ENCODE assay signal across 16 cellular contexts in the genomic region with DNA sequence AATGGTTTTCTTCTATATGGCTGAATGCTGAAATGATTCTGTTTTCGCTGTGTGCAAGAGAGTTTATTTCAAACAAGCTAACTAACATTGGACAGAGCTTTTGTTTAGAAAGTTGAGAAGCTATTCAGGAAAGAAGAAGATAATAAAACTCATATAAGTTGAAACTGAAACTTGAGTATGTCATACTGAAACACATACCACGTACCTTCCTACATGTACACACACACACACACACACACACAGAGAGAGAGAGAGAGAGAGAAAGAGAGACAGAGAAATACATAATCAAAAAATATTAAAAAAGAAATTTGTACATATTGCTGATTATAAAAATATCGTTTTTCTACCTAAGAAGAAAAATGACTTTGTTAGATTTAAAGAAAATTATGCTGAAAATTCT.
DNase-seq lines count a peak whose midpoint lies in the region; ATAC-seq and TF ChIP-seq lines count a peak whose summit lies in the region.
"Had no signal": no experiment of that assay in that cellular context is flagged by ENCODE, and none has a peak within 500 bp of the region (broad histone marks: within the 10 kb centered on the region; RNA-seq: fewer than 3 reads in every experiment).

No MANE protein-coding gene starts in this region.

- H3K4me2 ChIP-seq in SK-N-SH = no peak overlapping the region

- no peak overlapping the region for H2AFZ ChIP-seq in SK-N-SH (ENCODE audit: low read depth)

- H3K9ac ChIP-seq in SK-N-SH = no peak overlapping the region

- H3K9me3 ChIP-seq in SK-N-SH (peaks cover 5% of the 10 kb centered on the region; the same call in 1 of the 2 replicates), body of pancreas (no peaks in the 10 kb centered on the region)

- H3K9me2 ChIP-seq in SK-N-SH = peaks cover 13% of the 10 kb centered on the region; the same call in 1 of the 2 replicates

- TF ChIP-seq EP300 in SK-N-SH (IDR thresholded peaks at IDR 0.05; ENCODE audit: borderline replicate concordance in 1 of 2, low read depth in 1 of 2, low read length in 1 of 2) = no peak

- POLR2A ChIA-PET in SK-N-SH (lab: Yijun Ruan, JAX) = no interaction called here

- no peaks in the 10 kb centered on the region for H3K27me3 ChIP-seq in GM06990 (replicated peaks; ENCODE audit: control insufficient read depth, insufficient read depth, low read length)
- no peaks in the 10 kb centered on the region for H3K27me3 ChIP-seq in dorsolateral prefrontal cortex
- no peaks in the 10 kb centered on the region for H3K27me3 ChIP-seq in SK-N-SH (ENCODE audit: insufficient read depth)
- no peaks in the 10 kb centered on the region for H3K27me3 ChIP-seq in body of pancreas
- H3K27me3 ChIP-seq: stomach had no signal

- no peaks in the 10 kb centered on the region for H4K20me1 ChIP-seq in SK-N-SH (ENCODE audit: insufficient read depth)

- WGBS in SK-N-SH (ENCODE audit: low lambda C conversion rate) = 24% methylated on average over 3 of the region's 3 CpGs
- 57% methylated on average over 3 of the region's 3 CpGs for whole genome bisulfite sequencing in body of pancreas, 2 donors

- peak; percentile 19 for DNase-seq in GM06990 (ENCODE audit: extremely low read depth, insufficient read length)
- no peak for DNase-seq in left lobe of liver (ENCODE audit: low spot score)
- no peak for DNase-seq in dorsolateral prefrontal cortex
- DNase-seq in SK-N-SH = no peak
- no peak for DNase-seq in body of pancreas
- DNase-seq: 8988T; activated CD4-positive, CD25-positive, alpha-beta regulatory T cell treated with anti-CD3 and anti-CD28 coated beads, Interleukin-2, amount 50 U/mL, for 72 hours; activated CD8-positive, alpha-beta memory T cell treated with anti-CD3 and anti-CD28 coated beads, Interleukin-2, amount 50 U/mL, for 48 hours; CD4-positive, CD25-positive, alpha-beta regulatory T cell; GOT3; NCI-H1930; small intestine; stomach had no signal

- no peak for TF ChIP-seq RAD21 in SK-N-SH (IDR thresholded peaks at IDR 0.05; ENCODE audit: low read length)

- TF ChIP-seq CTCF in GM06990 (IDR thresholded peaks at IDR 0.05; ENCODE audit: insufficient read depth, low read length, poor library complexity, severe bottlenecking) (no peak), dorsolateral prefrontal cortex (IDR thresholded peaks at IDR 0.05 in 54 of 56, conservative IDR thresholded peaks at IDR 0.05 in 2 of 56; ENCODE audit: low read depth in 1 of 56, partially characterized antibody in 56 of 56) (no peak), SK-N-SH (IDR thresholded peaks at IDR 0.05) (no peak), body of pancreas (IDR thresholded peaks at IDR 0.05) (no peak)

- no peak overlapping the region for H3K27ac ChIP-seq in dorsolateral prefrontal cortex
- no peak overlapping the region for H3K27ac ChIP-seq in SK-N-SH (ENCODE audit: low read depth in 2 of 2, low read length in 1 of 2)
- no peak overlapping the region for H3K27ac ChIP-seq in body of pancreas
- H3K27ac ChIP-seq: stomach had no signal

- CTCF ChIA-PET in SK-N-SH (lab: Yijun Ruan, JAX) = interaction anchor here (1.1 to 1.3 kb wide), 2 partner anchors 10 to 19 kb away, joined by 3 read pairs; no protein-coding TSS in a partner anchor

- H3K4me1 ChIP-seq in SK-N-SH (ENCODE audit: control insufficient read depth in 1 of 2, insufficient read depth in 2 of 2, low read depth in 1 of 2, low read length in 1 of 2) (no peaks in the 10 kb centered on the region), body of pancreas (no peaks in the 10 kb centered on the region)
- H3K4me1 ChIP-seq: stomach had no signal

- TF ChIP-seq POLR2A in body of pancreas (IDR thresholded peaks at IDR 0.05) = no peak

- H3K4me3 ChIP-seq in GM06990 (replicated peaks; ENCODE audit: low read depth, low read length) (no peak overlapping the region), dorsolateral prefrontal cortex (no peak overlapping the region), SK-N-SH (ENCODE audit: low read depth in 2 of 2, low read length in 1 of 2) (no peak overlapping the region), body of pancreas (no peak overlapping the region)
- H3K4me3 ChIP-seq: stomach had no signal

- intact Hi-C loops in dorsolateral prefrontal cortex (cut with DNase I) (no loop called here), body of pancreas (cut with DNase I) (no loop called here)

- ATAC-seq in GM18907 (IDR thresholded peaks at IDR 0.05; ENCODE audit: unreplicated experiment) = peak; percentile 86
- peak; percentile 71 for ATAC-seq in HG02759 (IDR thresholded peaks at IDR 0.05; ENCODE audit: unreplicated experiment)
- peak; percentile 80 for ATAC-seq in HG03439 (IDR thresholded peaks at IDR 0.05; ENCODE audit: unreplicated experiment)
- no peak for ATAC-seq in left lobe of liver
- ATAC-seq in body of pancreas = no peak

- H3K36me3 ChIP-seq in GM06990 (ENCODE audit: control insufficient read depth, insufficient read depth, low read length) = no peaks in the 10 kb centered on the region
- no peaks in the 10 kb centered on the region for H3K36me3 ChIP-seq in SK-N-SH (replicated peaks in 1 of 2; ENCODE audit: control insufficient read depth in 1 of 2, insufficient read depth in 2 of 2, low read length in 1 of 2)
- H3K36me3 ChIP-seq in body of pancreas (replicated peaks in 1 of 2; ENCODE audit: insufficient read depth in 1 of 2, low read depth in 2 of 2) = no peaks in the 10 kb centered on the region
- H3K36me3 ChIP-seq: stomach had no signal

- no peaks in the 10 kb centered on the region for H3K79me2 ChIP-seq in SK-N-SH (ENCODE audit: insufficient read depth)

- no peaks in the 10 kb centered on the region for H3F3A ChIP-seq in SK-N-SH (replicated peaks; ENCODE audit: insufficient read depth)

TF ChIP-seq in SK-N-SH, 30 proteins besides CTCF, POLR2A, EP300 and RAD21:
- TF ChIP-seq FOXM1 (IDR thresholded peaks at IDR 0.05; ENCODE audit: low read depth) (no peak), EZH2phosphoT487 (IDR thresholded peaks at IDR 0.05; ENCODE audit: borderline replicate concordance, low read depth) (no peak), RCOR1 (IDR thresholded peaks at IDR 0.05; ENCODE audit: low read length) (no peak), NRF1 (IDR thresholded peaks at IDR 0.05; ENCODE audit: low read depth, low read length) (no peak), MXI1 (IDR thresholded peaks at IDR 0.05; ENCODE audit: low read depth, low read length) (no peak), YY1 (IDR thresholded peaks at IDR 0.05; ENCODE audit: low read depth) (no peak), POLR2AphosphoS5 (IDR thresholded peaks at IDR 0.05; ENCODE audit: low read depth, low read length) (no peak), SMC3 (IDR thresholded peaks at IDR 0.05; ENCODE audit: low read depth, low read length) (no peak), GABPA (IDR thresholded peaks at IDR 0.05; ENCODE audit: low read depth) (no peak)

Comparison
In these comparisons a context has a peak if more than half of its experiments do, and no peak if none do; other contexts are left out.
1. ATAC-seq: peak in GM18907 (single experiment), HG02759 (single experiment) and HG03439 (single experiment); none in left lobe of liver (single experiment) and body of pancreas (single experiment).